In the genomic region with DNA sequence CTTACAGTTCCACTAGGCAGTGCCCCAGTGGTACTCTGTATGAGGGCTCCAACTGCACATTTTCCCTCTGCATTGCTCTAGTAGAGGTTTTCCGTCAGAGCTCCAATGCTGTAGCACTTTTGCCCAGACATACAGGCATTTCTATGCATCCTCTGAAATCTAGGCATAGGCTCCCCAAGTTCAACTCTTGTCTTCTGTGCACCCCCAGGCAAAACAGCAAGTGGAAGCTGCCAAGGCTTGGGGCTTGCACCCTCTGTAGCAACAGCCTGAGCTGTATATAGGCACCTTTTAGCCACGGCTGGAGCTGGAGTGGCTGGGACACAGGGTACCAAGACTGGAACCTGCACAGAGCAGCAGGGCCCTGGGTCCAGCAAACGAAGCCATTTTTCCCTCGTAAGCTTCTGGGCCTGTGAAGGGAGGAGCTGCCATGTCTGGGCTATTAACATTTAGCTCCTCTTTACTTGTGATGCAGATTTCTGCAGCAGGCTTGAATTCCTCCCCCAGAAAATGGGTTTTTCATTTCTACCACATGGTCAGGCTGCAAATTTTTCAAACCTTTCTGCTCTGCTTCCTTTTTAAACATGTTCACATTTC, we compare ENCODE assay signal across 20 cellular contexts.
DNase-seq lines count a peak whose midpoint lies in the region; ATAC-seq and TF ChIP-seq lines count a peak whose summit lies in the region.
"Had no signal": no experiment of that assay in that cellular context is flagged by ENCODE, and none has a peak within 500 bp of the region (broad histone marks: within the 10 kb centered on the region; RNA-seq: fewer than 3 reads in every experiment).

No MANE protein-coding gene starts in this region.

- H3K27me3 Mint-ChIP-seq in central memory CD8-positive, alpha-beta T cell, result no peaks in the 10 kb centered on the region
- H3K27me3 Mint-ChIP-seq: CD4-positive, CD25-positive, alpha-beta regulatory T cell had no signal

- no peaks in the 10 kb centered on the region for H3K36me3 Mint-ChIP-seq in central memory CD8-positive, alpha-beta T cell (ENCODE audit: insufficient read depth)
- H3K36me3 Mint-ChIP-seq: CD4-positive, CD25-positive, alpha-beta regulatory T cell had no signal

- peak overlapping the region; percentile 89 for H3K9ac ChIP-seq in HUES6 (ENCODE audit: low read length)
- H3K9ac ChIP-seq: KMS-11 had no signal

- H3K36me3 ChIP-seq in HUES6 (ENCODE audit: control insufficient read depth, insufficient read depth, low read length) (peaks cover 7% of the 10 kb centered on the region; the same call in 1 of the 2 replicates), testis (ENCODE audit: low read depth, missing control alignments) (no peaks in the 10 kb centered on the region), prostate gland (no peaks in the 10 kb centered on the region), suprapubic skin (no peaks in the 10 kb centered on the region)
- H3K36me3 ChIP-seq: SJCRH30 had no signal

- peaks cover 13% of the 10 kb centered on the region for H3K9me3 Mint-ChIP-seq in central memory CD8-positive, alpha-beta T cell

- intact Hi-C loops in testis (cut with DNase I; ENCODE audit: low total_unique reads), result no loop called here
- intact Hi-C loops in prostate gland (cut with DNase I), result no loop called here

- no peak for TF ChIP-seq CTCF in testis (IDR thresholded peaks at IDR 0.05)
- TF ChIP-seq CTCF in prostate gland (IDR thresholded peaks at IDR 0.05), result no peak
- TF ChIP-seq CTCF in suprapubic skin (IDR thresholded peaks at IDR 0.05), result no peak

- H3K9me3 ChIP-seq in HUES6 (ENCODE audit: control insufficient read depth, insufficient read depth, low read depth, low read length), result peaks cover 24% of the 10 kb centered on the region
- no peaks in the 10 kb centered on the region for H3K9me3 ChIP-seq in testis
- no peaks in the 10 kb centered on the region for H3K9me3 ChIP-seq in prostate gland
- H3K9me3 ChIP-seq in suprapubic skin, result no peaks in the 10 kb centered on the region
- H3K9me3 ChIP-seq: SJCRH30 had no signal

- no peaks in the 10 kb centered on the region for H3K27me3 ChIP-seq in HUES6 (ENCODE audit: control insufficient read depth, insufficient read depth, low read length)
- H3K27me3 ChIP-seq in testis, result no peaks in the 10 kb centered on the region
- H3K27me3 ChIP-seq in prostate gland (replicated peaks; ENCODE audit: insufficient read depth), result no peaks in the 10 kb centered on the region
- H3K27me3 ChIP-seq in suprapubic skin, result no peaks in the 10 kb centered on the region

- peak overlapping the region; percentile 51 for H3K4me3 ChIP-seq in HUES6 (ENCODE audit: low read depth, low read length)
- H3K4me3 ChIP-seq in testis, result no peak overlapping the region
- no peak overlapping the region for H3K4me3 ChIP-seq in prostate gland
- no peak overlapping the region for H3K4me3 ChIP-seq in suprapubic skin
- H3K4me3 ChIP-seq: SJCRH30 had no signal

- H3K4me1 ChIP-seq in HUES6 (ENCODE audit: control insufficient read depth, insufficient read depth, low read length) (peaks cover 49% of the 10 kb centered on the region), testis (no peaks in the 10 kb centered on the region), prostate gland (replicated peaks) (no peaks in the 10 kb centered on the region), suprapubic skin (no peaks in the 10 kb centered on the region)
- H3K4me1 ChIP-seq: SJCRH30 had no signal

- no peak for DNase-seq in central memory CD8-positive, alpha-beta T cell (ENCODE audit: low spot score in 2 of 2)
- peak; percentile 29 for DNase-seq in iPS-NIHi11 (ENCODE audit: low spot score)
- DNase-seq in testis, result peak; percentile 14
- no peak for DNase-seq in prostate gland (ENCODE audit: low spot score)
- no peak for DNase-seq in suprapubic skin (ENCODE audit: low spot score in 2 of 2)
- DNase-seq: ACHN; Calu3; CD4-positive, CD25-positive, alpha-beta regulatory T cell; DMS79; GDM1; HCEC 1CT; MM.1S; NCI-H1105 treated with DMSO at 0.1 percent for 48 hours; NCI-H187; NCI-H446 treated with DMSO at 0.1 percent for 48 hours; RPMI8226; SJCRH30 had no signal

- no peak overlapping the region for H3K27ac Mint-ChIP-seq in central memory CD8-positive, alpha-beta T cell (ENCODE audit: low read depth)

- peak; percentile 14 for ATAC-seq in central memory CD8-positive, alpha-beta T cell (replicated peaks; ENCODE audit: extremely low read depth, poor library complexity, severe bottlenecking)
- no peak for ATAC-seq in HG02981 (IDR thresholded peaks at IDR 0.05; ENCODE audit: unreplicated experiment)

- no peak overlapping the region for H3K4me3 Mint-ChIP-seq in central memory CD8-positive, alpha-beta T cell
- H3K4me3 Mint-ChIP-seq: CD4-positive, CD25-positive, alpha-beta regulatory T cell had no signal

- no peak for TF ChIP-seq EP300 in suprapubic skin (IDR thresholded peaks at IDR 0.05)

- no peaks in the 10 kb centered on the region for H3K4me1 Mint-ChIP-seq in central memory CD8-positive, alpha-beta T cell
- H3K4me1 Mint-ChIP-seq: CD4-positive, CD25-positive, alpha-beta regulatory T cell had no signal

- peak overlapping the region; percentile 99 for H3K27ac ChIP-seq in HUES6 (ENCODE audit: low read depth, low read length)
- no peak overlapping the region for H3K27ac ChIP-seq in testis
- no peak overlapping the region for H3K27ac ChIP-seq in prostate gland
- H3K27ac ChIP-seq in suprapubic skin, result no peak overlapping the region
- H3K27ac ChIP-seq: KMS-11, SJCRH30 had no signal

- 74 to 80% methylated on average over 2 to 4 of the region's 4 CpGs for WGBS in testis, 2 donors
- WGBS in prostate gland, result 78% methylated on average over 2 of the region's 4 CpGs
- WGBS in suprapubic skin, result 85% methylated on average over 4 of the region's 4 CpGs

- no peak for TF ChIP-seq POLR2A in testis (IDR thresholded peaks at IDR 0.05)
- no peak for TF ChIP-seq POLR2A in prostate gland (IDR thresholded peaks at IDR 0.05)
- TF ChIP-seq POLR2A in suprapubic skin (IDR thresholded peaks at IDR 0.05), result no peak

Comparison
In these comparisons a context has a peak if more than half of its experiments do, and no peak if none do; other contexts are left out.
1. DNase-seq: peak in iPS-NIHi11 (single experiment) and testis (single experiment); none in central memory CD8-positive, alpha-beta T cell (0 of 2), prostate gland (single experiment) and suprapubic skin (0 of 2).